ENCODE assay signal across 1 cellular context in genomic region chr10:29806350-29806788, GRCh38.
TF ChIP-seq lines count a peak whose summit lies in the region.

No MANE protein-coding gene starts in this region.

TF ChIP-seq in liver, 16 proteins besides CTCF, POLR2A, EP300 and RAD21 (continued from another document):
- TF ChIP-seq REST (IDR thresholded peaks at IDR 0.05), result peak; percentile 33
- TF ChIP-seq JUND (IDR thresholded peaks at IDR 0.05), result peak in 1 of 2 donors; percentile 63
TF ChIP-seq in liver: peak in this region for 7.
